ENCODE assay signal across 1 cellular context in the genomic region with DNA sequence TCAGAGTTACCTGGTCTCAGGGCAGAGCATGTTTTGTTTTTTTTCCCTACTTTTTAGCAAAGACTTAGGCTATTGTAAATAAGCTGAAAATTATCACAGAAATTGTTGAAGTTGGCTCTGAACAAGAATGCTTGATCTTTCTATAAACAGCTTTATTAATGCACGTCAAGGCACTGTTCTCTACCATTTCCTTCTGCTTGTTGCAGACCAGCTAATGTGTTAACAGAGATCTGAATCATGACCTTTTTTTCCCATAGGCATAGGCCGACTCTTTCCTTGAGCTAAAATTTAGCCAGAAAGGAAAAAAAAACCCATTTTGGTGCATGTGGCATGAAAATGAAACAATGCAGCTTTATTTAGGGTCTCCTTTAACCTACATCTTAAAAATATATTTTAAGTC.
TF ChIP-seq lines count a peak whose summit lies in the region.

No MANE protein-coding gene starts in this region.

TF ChIP-seq in WTC11, 78 proteins besides CTCF, POLR2A, EP300 and RAD21 (continued from another document):
- no peak for TF ChIP-seq CREB1 (CRISPR knock-in tag; IDR thresholded peaks at IDR 0.05)
- TF ChIP-seq ZBTB21 (CRISPR knock-in tag; IDR thresholded peaks at IDR 0.05; ENCODE audit: borderline replicate concordance) = no peak
- TF ChIP-seq PRDM15 (CRISPR knock-in tag; IDR thresholded peaks at IDR 0.05) = no peak
- TF ChIP-seq NFATC4 (CRISPR knock-in tag; IDR thresholded peaks at IDR 0.05) = no peak
